25 cellular contexts compared by ENCODE assay signal in genomic region chr1:205358579-205358978, GRCh38. TPM values are rescaled to one million over a fixed set of nuclear protein-coding genes. Genes with fewer than 3 reads are reported as not detected.
"Had no signal": no experiment of that assay in that cellular context is flagged by ENCODE, and none has a peak within 500 bp of the region (broad histone marks: within the 10 kb centered on the region; RNA-seq: fewer than 3 reads in every experiment).

No MANE protein-coding gene starts in this region.

- H3K27me3 ChIP-seq: adrenal gland, breast epithelium, MG63 had no signal

- H3K27ac Mint-ChIP-seq: activated CD8-positive, alpha-beta T cell treated with anti-CD3 and anti-CD28 coated beads, Interleukin-2, amount 10 ng/mL, durations not matched to agents 7 days and 5 days; activated naive CD8-positive, alpha-beta T cell treated with anti-CD3 and anti-CD28 coated beads, Interleukin-2, amount 10 ng/mL, durations not matched to agents 7 days and 5 days; T-helper 1 cell treated with Interleukin-12 subunit alpha and Interleukin-12 subunit beta and Interleukin-4 antibody, amounts not matched to agents 30 μg/mL and 1 μg/mL, for 36 hours; WTC11 had no signal

- H3K4me3 ChIP-seq: adrenal gland, breast epithelium, MG63 had no signal

- ATAC-seq: activated CD8-positive, alpha-beta T cell treated with anti-CD3 and anti-CD28 coated beads, Interleukin-2, amount 10 ng/mL, durations not matched to agents 7 days and 5 days; PC-3; WTC11 had no signal

- H3K36me3 Mint-ChIP-seq: activated naive CD8-positive, alpha-beta T cell treated with anti-CD3 and anti-CD28 coated beads, Interleukin-2, amount 10 ng/mL, durations not matched to agents 7 days and 5 days; WTC11 had no signal

- H3K4me1 Mint-ChIP-seq: activated naive CD8-positive, alpha-beta T cell treated with anti-CD3 and anti-CD28 coated beads, Interleukin-2, amount 10 ng/mL, durations not matched to agents 7 days and 5 days had no signal

- H3K4me3 Mint-ChIP-seq: activated CD8-positive, alpha-beta T cell treated with anti-CD3 and anti-CD28 coated beads, Interleukin-2, amount 10 ng/mL, durations not matched to agents 7 days and 5 days; activated naive CD8-positive, alpha-beta T cell treated with anti-CD3 and anti-CD28 coated beads, Interleukin-2, amount 10 ng/mL, durations not matched to agents 7 days and 5 days; T-helper 1 cell treated with Interleukin-12 subunit alpha and Interleukin-12 subunit beta and Interleukin-4 antibody, amounts not matched to agents 30 μg/mL and 1 μg/mL, for 36 hours; WTC11 had no signal

- H3K9me3 Mint-ChIP-seq: activated naive CD8-positive, alpha-beta T cell treated with anti-CD3 and anti-CD28 coated beads, Interleukin-2, amount 10 ng/mL, durations not matched to agents 7 days and 5 days; T-helper 1 cell treated with Interleukin-12 subunit alpha and Interleukin-12 subunit beta and Interleukin-4 antibody, amounts not matched to agents 30 μg/mL and 1 μg/mL, for 36 hours; WTC11 had no signal

- DNase-seq: activated CD4-positive, alpha-beta T cell treated with anti-CD3 and anti-CD28 coated beads for 48 hours; activated CD4-positive, alpha-beta T cell treated with anti-CD3 and anti-CD28 coated beads, Interleukin-2, amount 50 U/mL, for 4 hours; activated CD4-positive, CD25-positive, alpha-beta regulatory T cell treated with anti-CD3 and anti-CD28 coated beads, Interleukin-2, amount 50 U/mL, for 72 hours; activated CD8-positive, alpha-beta memory T cell treated with anti-CD3 and anti-CD28 coated beads, Interleukin-2, amount 50 U/mL, for 48 hours; activated CD8-positive, alpha-beta T cell treated with anti-CD3 and anti-CD28 coated beads, Interleukin-2, amount 10 ng/mL, durations not matched to agents 7 days and 5 days; activated naive CD4-positive, alpha-beta T cell treated with anti-CD3 and anti-CD28 coated beads, Interleukin-2, amount 50 U/mL, for 16 hours; activated naive CD8-positive, alpha-beta T cell treated with anti-CD3 and anti-CD28 coated beads, Interleukin-2, amount 10 ng/mL, durations not matched to agents 7 days and 5 days; activated T-cell treated with anti-CD3 and anti-CD28 coated beads, Interleukin-2, amount 50 U/mL, for 1 hour; adrenal gland; anterior cingulate cortex; caudate nucleus; MG63; MV-4-11; NCI-H1092 treated with DMSO at 0.1 percent for 48 hours; NCI-H1417 treated with DMSO at 0.1 percent for 48 hours; NCI-H2029; NCI-H2107; NCI-H226; NCI-H526; PC-3; SHP77 treated with DMSO at 0.1 percent for 48 hours had no signal

- H3K36me3 ChIP-seq: adrenal gland, breast epithelium, MG63 had no signal

- H3K27ac ChIP-seq: breast epithelium had no signal

- H3K9me3 ChIP-seq: adrenal gland, breast epithelium, MG63 had no signal

RNA-seq across cellular contexts. Expression of gene KLHDC8A, which starts 1.9 kb away (rescaled TPM):
- total RNA-seq: activated CD8-positive, alpha-beta T cell treated with anti-CD3 and anti-CD28 coated beads, Interleukin-2, amount 10 ng/mL, durations not matched to agents 7 days and 5 days; activated naive CD8-positive, alpha-beta T cell treated with anti-CD3 and anti-CD28 coated beads, Interleukin-2, amount 10 ng/mL, durations not matched to agents 7 days and 5 days; breast epithelium; NCI-H460; PC-3 had no signal
